ENCODE assay signal across 16 cellular contexts in genomic region chr6:111918825-111919224, GRCh38. TPM values are rescaled to one million over a fixed set of nuclear protein-coding genes. Genes with fewer than 3 reads are reported as not detected.
DNase-seq lines count a peak whose midpoint lies in the region; ATAC-seq and FAIRE-seq lines count a peak whose summit lies in the region.
"Had no signal": no experiment of that assay in that cellular context is flagged by ENCODE, and none has a peak within 500 bp of the region (broad histone marks: within the 10 kb centered on the region; RNA-seq: fewer than 3 reads in every experiment).

No MANE protein-coding gene starts in this region.

- H3K4me1 ChIP-seq in CD4-positive, alpha-beta memory T cell (ENCODE audit: insufficient read depth, low read length): no peaks in the 10 kb centered on the region

- H3K27ac Mint-ChIP-seq in activated T-cell treated with anti-CD3 and anti-CD28 coated beads, Interleukin-2, amount 50 U/mL, for 72 hours: no peak overlapping the region
- no peak overlapping the region for H3K27ac Mint-ChIP-seq in stimulated activated naive CD8-positive, alpha-beta T cell treated with anti-CD3 and anti-CD28 coated beads, Interleukin-15, amount 100 ng/mL, for 72 hours
- no peak overlapping the region for H3K27ac Mint-ChIP-seq in CD4-positive, alpha-beta memory T cell
- H3K27ac Mint-ChIP-seq: activated naive CD4-positive, alpha-beta T cell treated with anti-CD3 and anti-CD28 coated beads, Interleukin-2, amount 50 U/mL, for 24 hours; T-cell had no signal

- ATAC-seq in activated T-cell treated with anti-CD3 and anti-CD28 coated beads, Interleukin-2, amount 50 U/mL, for 72 hours (replicated peaks in 1 of 2): peak; percentile 53 to 67
- ATAC-seq in stimulated activated naive CD8-positive, alpha-beta T cell treated with anti-CD3 and anti-CD28 coated beads, Interleukin-15, amount 100 ng/mL, for 72 hours: peak; percentile 68
- ATAC-seq: T-cell had no signal

- no peak for FAIRE-seq in HTR-8/SVneo (lab: Jason Lieb, UNC)

- no peaks in the 10 kb centered on the region for H3K9me3 ChIP-seq in CD4-positive, alpha-beta memory T cell (ENCODE audit: control insufficient read depth in 1 of 2, low read length in 2 of 2)

- CTCF ChIA-PET in CD4-positive, alpha-beta memory T cell (lab: Charles Lee; ENCODE audit: partially characterized antibody): no interaction called here

- POLR2A ChIA-PET in CD4-positive, alpha-beta memory T cell (lab: Charles Lee; ENCODE audit: partially characterized antibody): no interaction called here

- no peaks in the 10 kb centered on the region for H3K36me3 Mint-ChIP-seq in activated T-cell treated with anti-CD3 and anti-CD28 coated beads, Interleukin-2, amount 50 U/mL, for 72 hours (ENCODE audit: insufficient read depth in 2 of 2)
- H3K36me3 Mint-ChIP-seq in CD4-positive, alpha-beta memory T cell: no peaks in the 10 kb centered on the region
- H3K36me3 Mint-ChIP-seq: activated naive CD4-positive, alpha-beta T cell treated with anti-CD3 and anti-CD28 coated beads, Interleukin-2, amount 50 U/mL, for 24 hours; T-cell had no signal

- H3K4me1 Mint-ChIP-seq in activated T-cell treated with anti-CD3 and anti-CD28 coated beads, Interleukin-2, amount 50 U/mL, for 72 hours (ENCODE audit: low read depth): peaks cover 24% of the 10 kb centered on the region
- H3K4me1 Mint-ChIP-seq in stimulated activated naive CD8-positive, alpha-beta T cell treated with anti-CD3 and anti-CD28 coated beads, Interleukin-15, amount 100 ng/mL, for 72 hours: peaks cover 26% of the 10 kb centered on the region
- H3K4me1 Mint-ChIP-seq in CD4-positive, alpha-beta memory T cell: no peaks in the 10 kb centered on the region

- peak in 1 of 2 donors; percentile 3 for DNase-seq in activated T-cell treated with anti-CD3 and anti-CD28 coated beads, Interleukin-2, amount 50 U/mL, for 72 hours
- no peak for DNase-seq in activated T-cell treated with anti-CD3 and anti-CD28 coated beads, Interleukin-2, amount 50 U/mL, for 1 hour
- DNase-seq in NCI-H446 treated with DMSO at 0.1 percent for 48 hours (lab: John Stamatoyannopoulos, UW) (peak; percentile 8), glomerular visceral epithelial cell (ENCODE audit: extremely low spot score) (peak; percentile 65), hippocampal formation (lab: John Stamatoyannopoulos, UW) (no peak), HTR-8/SVneo (ENCODE audit: insufficient read length, low spot score) (no peak)
- no peak for DNase-seq in stimulated activated naive CD8-positive, alpha-beta T cell treated with anti-CD3 and anti-CD28 coated beads, Interleukin-15, amount 100 ng/mL, for 72 hours
- no peak for DNase-seq in CD4-positive, alpha-beta memory T cell
- DNase-seq: activated CD4-positive, alpha-beta T cell treated with anti-CD3 and anti-CD28 coated beads, Interleukin-2, amount 50 U/mL, for 4 hours; dorsolateral prefrontal cortex; NCI-H1694; T-cell; trophoblast cell had no signal

- H3K27me3 Mint-ChIP-seq in activated T-cell treated with anti-CD3 and anti-CD28 coated beads, Interleukin-2, amount 50 U/mL, for 72 hours (ENCODE audit: low read depth): no peaks in the 10 kb centered on the region
- H3K27me3 Mint-ChIP-seq in stimulated activated naive CD8-positive, alpha-beta T cell treated with anti-CD3 and anti-CD28 coated beads, Interleukin-15, amount 100 ng/mL, for 72 hours: no peaks in the 10 kb centered on the region
- H3K27me3 Mint-ChIP-seq in CD4-positive, alpha-beta memory T cell: no peaks in the 10 kb centered on the region
- H3K27me3 Mint-ChIP-seq: activated naive CD4-positive, alpha-beta T cell treated with anti-CD3 and anti-CD28 coated beads, Interleukin-2, amount 50 U/mL, for 24 hours had no signal

- intact Hi-C loops in CD4-positive, alpha-beta memory T cell (cut with micrococcal nuclease): no loop called here

- no peaks in the 10 kb centered on the region for H3K36me3 ChIP-seq in CD4-positive, alpha-beta memory T cell (ENCODE audit: insufficient read depth, low read length)

- H3K9me3 Mint-ChIP-seq in activated T-cell treated with anti-CD3 and anti-CD28 coated beads, Interleukin-2, amount 50 U/mL, for 72 hours: peaks cover 0 to 4% of the 10 kb centered on the region in 2 donors
- peaks cover 0 to 3% of the 10 kb centered on the region in 2 donors for H3K9me3 Mint-ChIP-seq in stimulated activated naive CD8-positive, alpha-beta T cell treated with anti-CD3 and anti-CD28 coated beads, Interleukin-15, amount 100 ng/mL, for 72 hours
- H3K9me3 Mint-ChIP-seq in CD4-positive, alpha-beta memory T cell: no peaks in the 10 kb centered on the region
- H3K9me3 Mint-ChIP-seq: activated naive CD4-positive, alpha-beta T cell treated with anti-CD3 and anti-CD28 coated beads, Interleukin-2, amount 50 U/mL, for 24 hours; T-cell had no signal

- no peak overlapping the region for H3K27ac ChIP-seq in CD4-positive, alpha-beta memory T cell (ENCODE audit: low read depth, low read length)
- H3K27ac ChIP-seq: dorsolateral prefrontal cortex, hepatocyte had no signal

- no peaks in the 10 kb centered on the region for H3K27me3 ChIP-seq in CD4-positive, alpha-beta memory T cell (ENCODE audit: insufficient read depth, low read length)
- H3K27me3 ChIP-seq: dorsolateral prefrontal cortex, hepatocyte had no signal

- no peak overlapping the region for H3K4me3 ChIP-seq in CD4-positive, alpha-beta memory T cell (ENCODE audit: low read length in 2 of 2)
- H3K4me3 ChIP-seq: dorsolateral prefrontal cortex, hepatocyte had no signal

- H3K4me3 Mint-ChIP-seq in activated T-cell treated with anti-CD3 and anti-CD28 coated beads, Interleukin-2, amount 50 U/mL, for 72 hours: no peak overlapping the region
- no peak overlapping the region for H3K4me3 Mint-ChIP-seq in stimulated activated naive CD8-positive, alpha-beta T cell treated with anti-CD3 and anti-CD28 coated beads, Interleukin-15, amount 100 ng/mL, for 72 hours
- H3K4me3 Mint-ChIP-seq in CD4-positive, alpha-beta memory T cell: no peak overlapping the region
- H3K4me3 Mint-ChIP-seq: activated naive CD4-positive, alpha-beta T cell treated with anti-CD3 and anti-CD28 coated beads, Interleukin-2, amount 50 U/mL, for 24 hours; T-cell had no signal

RNA-seq across cellular contexts. Expression of gene FYN, which starts 45.6 kb away (rescaled TPM):
- total RNA-seq in activated T-cell treated with anti-CD3 and anti-CD28 coated beads, Interleukin-2, amount 50 U/mL, for 72 hours: 100 to 1,000 TPM; 504 to 505 TPM
- total RNA-seq in CD4-positive, alpha-beta memory T cell: 100 to 1,000 TPM; 664 to 713 TPM
- polyA plus RNA-seq in CD4-positive, alpha-beta memory T cell: 100 to 1,000 TPM; 338 to 463 TPM
- total RNA-seq: G401 had no signal

Comparison
In these comparisons a context has a peak if more than half of its experiments do, and no peak if none do; other contexts are left out.
1. DNase-seq: peak in NCI-H446 treated with DMSO at 0.1 percent for 48 hours (single experiment) and glomerular visceral epithelial cell (single experiment); none in activated T-cell treated with anti-CD3 and anti-CD28 coated beads, Interleukin-2, amount 50 U/mL, for 1 hour (single experiment), stimulated activated naive CD8-positive, alpha-beta T cell treated with anti-CD3 and anti-CD28 coated beads, Interleukin-15, amount 100 ng/mL, for 72 hours (0 of 2), CD4-positive, alpha-beta memory T cell (0 of 5), hippocampal formation (0 of 2) and HTR-8/SVneo (single experiment).